Comparison of ENCODE assay signal across 2 cellular contexts in genomic region chr12:3563966-3564365, GRCh38.
TF ChIP-seq lines count a peak whose summit lies in the region.

No MANE protein-coding gene starts in this region.

TF ChIP-seq in GM23338, 12 proteins besides CTCF, POLR2A, EP300 and RAD21:
- TF ChIP-seq ETS1 (IDR thresholded peaks at IDR 0.05) (no peak), NANOG (IDR thresholded peaks at IDR 0.05; ENCODE audit: borderline replicate concordance) (no peak), ZNF462 (CRISPR knock-in tag; IDR thresholded peaks at IDR 0.05) (no peak), STAT1 (IDR thresholded peaks at IDR 0.05; ENCODE audit: unreplicated experiment) (no peak)

TF ChIP-seq in H1, 55 proteins besides CTCF, POLR2A, EP300 and RAD21:
- TF ChIP-seq SAP30 (IDR thresholded peaks at IDR 0.05; ENCODE audit: insufficient read depth, insufficient replicate concordance, low read length), result no peak
- no peak for TF ChIP-seq E2F6 (IDR thresholded peaks at IDR 0.05)
- TF ChIP-seq BCL11A (IDR thresholded peaks at IDR 0.05; ENCODE audit: low read depth in 2 of 2, low read length in 2 of 2), result no peak
TF ChIP-seq in H1: peak in this region for 0.
